8 cellular contexts compared by ENCODE assay signal in genomic region chr6:32664827-32665362, GRCh38.
A peak's percentile ranks its signal among the peaks of the same experiment; 100 is the strongest.
DNase-seq lines count a peak whose midpoint lies in the region; ATAC-seq and TF ChIP-seq lines count a peak whose summit lies in the region.
"Had no signal": no experiment of that assay in that cellular context is flagged by ENCODE, and none has a peak within 500 bp of the region (broad histone marks: within the 10 kb centered on the region; RNA-seq: fewer than 3 reads in every experiment).

No MANE protein-coding gene starts in this region.

- H3K9me3 ChIP-seq in iPS-18a (ENCODE audit: control insufficient read depth, low read depth, low read length) = no peaks in the 10 kb centered on the region

- H3K27ac ChIP-seq in iPS-18a (ENCODE audit: low read length) = no peak overlapping the region
- H3K27ac ChIP-seq: KMS-11 had no signal

- peaks cover 10% of the 10 kb centered on the region for H3K27me3 ChIP-seq in iPS-18a (ENCODE audit: control insufficient read depth, insufficient read depth, low read length)

- peak; percentile 42 for DNase-seq in activated T-cell treated with anti-CD3 and anti-CD28 coated beads for 4 hours
- DNase-seq in ACHN = no peak
- DNase-seq in NCI-H2196 treated with DMSO at 0.1 percent for 48 hours (lab: John Stamatoyannopoulos, UW; ENCODE audit: unreplicated experiment) = no peak
- no peak for DNase-seq in erythroblast (lab: John Stamatoyannopoulos, UW)

- peaks cover 11% of the 10 kb centered on the region for H3K27me3 Mint-ChIP-seq in stimulated activated naive CD8-positive, alpha-beta T cell treated with anti-CD3 and anti-CD28 coated beads, Interleukin-15, Interleukin-2, amounts not matched to agents 100 ng/mL and 50 ng/mL, for 24 hours

- no peak overlapping the region for H3K9ac ChIP-seq in iPS-18a (ENCODE audit: low read length)
- H3K9ac ChIP-seq: KMS-11 had no signal

- in situ Hi-C loops in ACHN (cut with HindIII; ENCODE audit: low pct_ligation_motif_present, low pct_unique_long_range_greater_than_20kb, low sequenced_read_pairs) = no loop called here

- H3K36me3 Mint-ChIP-seq in stimulated activated naive CD8-positive, alpha-beta T cell treated with anti-CD3 and anti-CD28 coated beads, Interleukin-15, Interleukin-2, amounts not matched to agents 100 ng/mL and 50 ng/mL, for 24 hours (ENCODE audit: low read depth) = peaks cover 16% of the 10 kb centered on the region

- H3K4me1 Mint-ChIP-seq in stimulated activated naive CD8-positive, alpha-beta T cell treated with anti-CD3 and anti-CD28 coated beads, Interleukin-15, Interleukin-2, amounts not matched to agents 100 ng/mL and 50 ng/mL, for 24 hours (ENCODE audit: low read depth) = peaks cover 74% of the 10 kb centered on the region

- H3K36me3 ChIP-seq in iPS-18a (ENCODE audit: control insufficient read depth, low read depth, low read length) = no peaks in the 10 kb centered on the region

- H3K27ac Mint-ChIP-seq in stimulated activated naive CD8-positive, alpha-beta T cell treated with anti-CD3 and anti-CD28 coated beads, Interleukin-15, Interleukin-2, amounts not matched to agents 100 ng/mL and 50 ng/mL, for 24 hours = peak overlapping the region; percentile 55

- H3K4me3 ChIP-seq in iPS-18a (ENCODE audit: low read length) = peak overlapping the region; percentile 17

- peak overlapping the region; percentile 83 for H3K4me3 Mint-ChIP-seq in stimulated activated naive CD8-positive, alpha-beta T cell treated with anti-CD3 and anti-CD28 coated beads, Interleukin-15, Interleukin-2, amounts not matched to agents 100 ng/mL and 50 ng/mL, for 24 hours

- H3K9me3 Mint-ChIP-seq in stimulated activated naive CD8-positive, alpha-beta T cell treated with anti-CD3 and anti-CD28 coated beads, Interleukin-15, Interleukin-2, amounts not matched to agents 100 ng/mL and 50 ng/mL, for 24 hours = no peaks in the 10 kb centered on the region

- H3K4me1 ChIP-seq in iPS-18a (ENCODE audit: control insufficient read depth, low read depth, low read length) = no peaks in the 10 kb centered on the region

- no peak for TF ChIP-seq POLR2A in erythroblast (IDR thresholded peaks at IDR 0.05; ENCODE audit: low read length)

- peak; percentile 46 for ATAC-seq in HG03280 (IDR thresholded peaks at IDR 0.05; ENCODE audit: unreplicated experiment)
